Comparison of ENCODE assay signal across 8 cellular contexts in genomic region chr1:39214021-39214713, GRCh38. TPM values are rescaled to one million over a fixed set of nuclear protein-coding genes. Genes with fewer than 3 reads are reported as not detected.
DNase-seq lines count a peak whose midpoint lies in the region; ATAC-seq and TF ChIP-seq lines count a peak whose summit lies in the region.

No MANE protein-coding gene starts in this region.

- H3K27me3 Mint-ChIP-seq in effector memory CD8-positive, alpha-beta T cell, result no peaks in the 10 kb centered on the region
- no peaks in the 10 kb centered on the region for H3K27me3 Mint-ChIP-seq in naive thymus-derived CD4-positive, alpha-beta T cell

- no peaks in the 10 kb centered on the region for H3K9me3 Mint-ChIP-seq in effector memory CD8-positive, alpha-beta T cell
- peaks cover 0 to 4% (median 1%) of the 10 kb centered on the region in 11 donors for H3K9me3 Mint-ChIP-seq in naive thymus-derived CD4-positive, alpha-beta T cell

- peaks cover 30 to 59% of the 10 kb centered on the region in 2 donors for H3K4me1 Mint-ChIP-seq in effector memory CD8-positive, alpha-beta T cell (ENCODE audit: low read depth in 2 of 2)
- peaks cover 39 to 71% (median 55%) of the 10 kb centered on the region in 7 donors for H3K4me1 Mint-ChIP-seq in naive thymus-derived CD4-positive, alpha-beta T cell

- H3K4me3 Mint-ChIP-seq in effector memory CD8-positive, alpha-beta T cell, result peak overlapping the region; percentile 13 to 87
- peak overlapping the region; percentile 88 to 98 (median 94) for H3K4me3 Mint-ChIP-seq in naive thymus-derived CD4-positive, alpha-beta T cell

- POLR2A ChIA-PET in naive thymus-derived CD4-positive, alpha-beta T cell (lab: Charles Lee), result interaction anchor here (0.6 to 4.1 kb wide), 10 partner anchors 8 to 36 kb away, joined by 3 to 53 read pairs (median 6); partner anchors contain the start of gene MACF1

- CTCF ChIA-PET in naive thymus-derived CD4-positive, alpha-beta T cell (lab: Charles Lee), result interaction anchor here (0.7 to 6.9 kb wide), 6 partner anchors 9 to 53 kb away, joined by 3 to 72 read pairs (median 8); partner anchors contain the start of gene MACF1

- ATAC-seq in effector memory CD8-positive, alpha-beta T cell (replicated peaks), result no peak
- ATAC-seq in naive thymus-derived CD4-positive, alpha-beta T cell, result no peak
- no peak for ATAC-seq in HG02852 (IDR thresholded peaks at IDR 0.05; ENCODE audit: unreplicated experiment)

- no peaks in the 10 kb centered on the region for H3K27me3 ChIP-seq in naive thymus-derived CD4-positive, alpha-beta T cell (ENCODE audit: control insufficient read depth in 2 of 2, insufficient read depth in 2 of 2, low read length in 2 of 2)
- H3K27me3 ChIP-seq in BE2C (no peaks in the 10 kb centered on the region), testis (no peaks in the 10 kb centered on the region)

- TF ChIP-seq CTCF in BE2C (IDR thresholded peaks at IDR 0.05; ENCODE audit: low read depth, low read length) (no peak), testis (IDR thresholded peaks at IDR 0.05) (no peak)

- peaks cover 19 to 27% of the 10 kb centered on the region in 2 donors for H3K4me1 ChIP-seq in naive thymus-derived CD4-positive, alpha-beta T cell (ENCODE audit: control insufficient read depth in 2 of 2, insufficient read depth in 2 of 2, low read length in 2 of 2)
- no peaks in the 10 kb centered on the region for H3K4me1 ChIP-seq in BE2C
- H3K4me1 ChIP-seq in testis, result peaks cover 16% of the 10 kb centered on the region

- H3K36me3 Mint-ChIP-seq in effector memory CD8-positive, alpha-beta T cell (ENCODE audit: insufficient read depth), result peaks cover 6% of the 10 kb centered on the region
- peaks cover 0 to 32% (median 4%) of the 10 kb centered on the region in 5 donors for H3K36me3 Mint-ChIP-seq in naive thymus-derived CD4-positive, alpha-beta T cell

- H3K9me3 ChIP-seq in naive thymus-derived CD4-positive, alpha-beta T cell (ENCODE audit: control insufficient read depth in 2 of 3, low read length in 3 of 3), result no peaks in the 10 kb centered on the region
- H3K9me3 ChIP-seq in BE2C (no peaks in the 10 kb centered on the region), testis (no peaks in the 10 kb centered on the region)

- DNase-seq in Ammon's horn (ENCODE audit: low spot score), result peak; percentile 87
- peak; percentile 83 for DNase-seq in OCI-M1 (lab: John Stamatoyannopoulos, UW)
- no peak for DNase-seq in effector memory CD8-positive, alpha-beta T cell
- no peak for DNase-seq in naive thymus-derived CD4-positive, alpha-beta T cell
- no peak for DNase-seq in NCI-H187 (lab: John Stamatoyannopoulos, UW)
- no peak for DNase-seq in BE2C
- no peak for DNase-seq in testis

- 26 to 38% methylated on average over 7 of the region's 7 CpGs for WGBS in testis, 2 donors

- H3K36me3 ChIP-seq in naive thymus-derived CD4-positive, alpha-beta T cell (ENCODE audit: control insufficient read depth in 2 of 3, insufficient read depth in 3 of 3, low read length in 3 of 3), result no peaks in the 10 kb centered on the region
- no peaks in the 10 kb centered on the region for H3K36me3 ChIP-seq in BE2C
- H3K36me3 ChIP-seq in testis (ENCODE audit: low read depth, missing control alignments), result no peaks in the 10 kb centered on the region

- peak overlapping the region; percentile 93 for H3K27ac Mint-ChIP-seq in effector memory CD8-positive, alpha-beta T cell
- peak overlapping the region; percentile 84 to 97 (median 92) for H3K27ac Mint-ChIP-seq in naive thymus-derived CD4-positive, alpha-beta T cell

- TF ChIP-seq POLR2A in testis (IDR thresholded peaks at IDR 0.05), result no peak

- intact Hi-C loops in naive thymus-derived CD4-positive, alpha-beta T cell (cut with micrococcal nuclease), result loop anchor here in 1 of 2 donors (2.0 kb wide), 1 partner anchor 17 kb away; no protein-coding TSS in a partner anchor
- intact Hi-C loops in testis (cut with DNase I; ENCODE audit: low total_unique reads), result no loop called here

- H3K4me3 ChIP-seq in naive thymus-derived CD4-positive, alpha-beta T cell (ENCODE audit: low read length), result no peak overlapping the region
- H3K4me3 ChIP-seq in BE2C (ENCODE audit: low read depth, low read length) (no peak overlapping the region), testis (no peak overlapping the region)

- peak overlapping the region; percentile 75 for H3K27ac ChIP-seq in naive thymus-derived CD4-positive, alpha-beta T cell (ENCODE audit: low read depth, low read length)
- peak overlapping the region in 1 of 2 donors; percentile 38 for H3K27ac ChIP-seq in testis

RNA-seq across cellular contexts. Expression of gene MACF1, which starts 9.7 kb away (rescaled TPM):
- total RNA-seq in naive thymus-derived CD4-positive, alpha-beta T cell, result 100 to 1,000 TPM; 282 to 409 (median 335) TPM
- 10 to 100 TPM; 21.2 to 90.3 TPM for polyA plus RNA-seq in naive thymus-derived CD4-positive, alpha-beta T cell
- 24.3 TPM for polyA plus RNA-seq in BE2C (2012; ENCODE audit: insufficient read depth, insufficient read length, low read depth)
- 100 to 1,000 TPM; 422 to 494 TPM for total RNA-seq in testis
- 136 TPM for polyA plus RNA-seq in testis (ENCODE audit: insufficient read depth, low read depth, low replicate concordance)

Comparison
In these comparisons a context has a peak if more than half of its experiments do, and no peak if none do; other contexts are left out.
1. DNase-seq: peak in Ammon's horn (single experiment) and OCI-M1 (single experiment); none in effector memory CD8-positive, alpha-beta T cell (0 of 3), naive thymus-derived CD4-positive, alpha-beta T cell (0 of 9), NCI-H187 (0 of 2), BE2C (single experiment) and testis (single experiment).